In genomic region chr3:134362670-134363380, GRCh38 we compare ENCODE assay signal across 11 cellular contexts. TPM values are rescaled to one million over a fixed set of nuclear protein-coding genes. Genes with fewer than 3 reads are reported as not detected.
DNase-seq lines count a peak whose midpoint lies in the region; ATAC-seq and TF ChIP-seq lines count a peak whose summit lies in the region.
"Had no signal": no experiment of that assay in that cellular context is flagged by ENCODE, and none has a peak within 500 bp of the region (broad histone marks: within the 10 kb centered on the region; RNA-seq: fewer than 3 reads in every experiment).

No MANE protein-coding gene starts in this region.

- H3K27ac Mint-ChIP-seq in activated T-cell treated with anti-CD3 and anti-CD28 coated beads, Interleukin-2, amount 50 U/mL, for 72 hours = no peak overlapping the region
- no peak overlapping the region for H3K27ac Mint-ChIP-seq in central memory CD8-positive, alpha-beta T cell (ENCODE audit: low read depth)

- no CpG with 5 or more reads among the region's 6 CpGs for WGBS in mesendoderm (ENCODE audit: extremely low coverage, insufficient coverage, low lambda C conversion rate)

- H3K36me3 Mint-ChIP-seq in activated T-cell treated with anti-CD3 and anti-CD28 coated beads, Interleukin-2, amount 50 U/mL, for 72 hours (ENCODE audit: insufficient read depth in 2 of 2) = no peaks in the 10 kb centered on the region
- no peaks in the 10 kb centered on the region for H3K36me3 Mint-ChIP-seq in central memory CD8-positive, alpha-beta T cell (ENCODE audit: insufficient read depth)

- peak overlapping the region; percentile 92 for H2BK5ac ChIP-seq in mesendoderm (ENCODE audit: low read length)

- no peak overlapping the region for H3K4me2 ChIP-seq in mesendoderm (ENCODE audit: low read length)

- ATAC-seq in activated T-cell treated with anti-CD3 and anti-CD28 coated beads, Interleukin-2, amount 50 U/mL, for 72 hours (replicated peaks in 1 of 2) = no peak
- ATAC-seq in central memory CD8-positive, alpha-beta T cell (replicated peaks; ENCODE audit: extremely low read depth, poor library complexity, severe bottlenecking) = no peak
- ATAC-seq in thoracic aorta (ENCODE audit: insufficient number of reproducible peaks, low FRiP score, low read depth) = no peak
- no peak for ATAC-seq in HG02588 (IDR thresholded peaks at IDR 0.05; ENCODE audit: unreplicated experiment)

- peaks cover 23% of the 10 kb centered on the region for H3K79me2 ChIP-seq in mesendoderm (ENCODE audit: control insufficient read depth, insufficient read depth, low read length)

- H3K56ac ChIP-seq in mesendoderm (ENCODE audit: low read length) = peak overlapping the region; percentile 84

- peak overlapping the region; percentile 76 for H2BK120ac ChIP-seq in mesendoderm (ENCODE audit: low read depth, low read length)

- peak overlapping the region; percentile 61 to 75 for H3K4me3 Mint-ChIP-seq in activated T-cell treated with anti-CD3 and anti-CD28 coated beads, Interleukin-2, amount 50 U/mL, for 72 hours
- H3K4me3 Mint-ChIP-seq in central memory CD8-positive, alpha-beta T cell = peak overlapping the region; percentile 75

- no peaks in the 10 kb centered on the region for H3K9me3 Mint-ChIP-seq in activated T-cell treated with anti-CD3 and anti-CD28 coated beads, Interleukin-2, amount 50 U/mL, for 72 hours
- no peaks in the 10 kb centered on the region for H3K9me3 Mint-ChIP-seq in central memory CD8-positive, alpha-beta T cell

- TF ChIP-seq CTCF in thoracic aorta (IDR thresholded peaks at IDR 0.05) = no peak

- H4K8ac ChIP-seq in mesendoderm (ENCODE audit: low read depth, low read length) = no peak overlapping the region

- no peak overlapping the region for H2BK15ac ChIP-seq in mesendoderm (replicated peaks; ENCODE audit: low read depth)

- H3K4me1 Mint-ChIP-seq in activated T-cell treated with anti-CD3 and anti-CD28 coated beads, Interleukin-2, amount 50 U/mL, for 72 hours (ENCODE audit: low read depth) = peaks cover 19% of the 10 kb centered on the region
- peaks cover 28% of the 10 kb centered on the region for H3K4me1 Mint-ChIP-seq in central memory CD8-positive, alpha-beta T cell

- H3K36me3 ChIP-seq in mesendoderm (ENCODE audit: control insufficient read depth, insufficient read depth, low read length) (peaks cover 44% of the 10 kb centered on the region), thoracic aorta (peaks cover 75% of the 10 kb centered on the region), SJCRH30 (peaks cover 80% of the 10 kb centered on the region)

- H3K4me3 ChIP-seq in mesendoderm (ENCODE audit: low read length) (no peak overlapping the region), thoracic aorta (no peak overlapping the region), SJCRH30 (no peak overlapping the region)

- peak overlapping the region; percentile 57 for H3K9ac ChIP-seq in mesendoderm (ENCODE audit: low read length)

- peak overlapping the region; percentile 90 for H3K18ac ChIP-seq in mesendoderm (ENCODE audit: low read length)

- H4K5ac ChIP-seq in mesendoderm (ENCODE audit: low read length) = no peak overlapping the region

- peaks cover 20% of the 10 kb centered on the region for H3K27me3 Mint-ChIP-seq in activated T-cell treated with anti-CD3 and anti-CD28 coated beads, Interleukin-2, amount 50 U/mL, for 72 hours (ENCODE audit: low read depth)
- no peaks in the 10 kb centered on the region for H3K27me3 Mint-ChIP-seq in central memory CD8-positive, alpha-beta T cell

- no peak overlapping the region for H3K4ac ChIP-seq in mesendoderm (ENCODE audit: low read depth, low read length)

- H3K9me3 ChIP-seq in thoracic aorta = no peaks in the 10 kb centered on the region
- no peaks in the 10 kb centered on the region for H3K9me3 ChIP-seq in SJCRH30 (replicated peaks)

- H3K79me1 ChIP-seq in mesendoderm (ENCODE audit: low read length) = peaks cover 16% of the 10 kb centered on the region

- peak overlapping the region; percentile 12 for H3K23ac ChIP-seq in mesendoderm (ENCODE audit: low read length)

- peaks cover 19% of the 10 kb centered on the region for H3K4me1 ChIP-seq in mesendoderm (ENCODE audit: control insufficient read depth, low read depth, low read length)
- peaks cover 59 to 98% of the 10 kb centered on the region in 2 donors for H3K4me1 ChIP-seq in thoracic aorta (ENCODE audit: control insufficient read depth in 1 of 2, low read depth in 2 of 2)
- H3K4me1 ChIP-seq in SJCRH30 = peaks cover 68% of the 10 kb centered on the region

- H2AK5ac ChIP-seq in mesendoderm (ENCODE audit: low read length) = peak overlapping the region; percentile 20

- H3K27ac ChIP-seq in mesendoderm (ENCODE audit: low read depth, low read length) = peak overlapping the region; percentile 36
- H3K27ac ChIP-seq in thoracic aorta = peak overlapping the region; percentile 81 to 86
- H3K27ac ChIP-seq in SJCRH30 = no peak overlapping the region

- H3K27me3 ChIP-seq in mesendoderm (ENCODE audit: insufficient read depth, low read length, poor library complexity) (no peaks in the 10 kb centered on the region), thoracic aorta (replicated peaks; ENCODE audit: insufficient read depth) (no peaks in the 10 kb centered on the region), SJCRH30 (no peaks in the 10 kb centered on the region)

- no peak for DNase-seq in activated T-cell treated with anti-CD3 and anti-CD28 coated beads, Interleukin-2, amount 50 U/mL, for 72 hours
- no peak for DNase-seq in activated T-cell treated with anti-CD3 and anti-CD28 coated beads, Interleukin-2, amount 50 U/mL, for 48 hours
- no peak for DNase-seq in central memory CD8-positive, alpha-beta T cell (ENCODE audit: low spot score in 2 of 2)
- DNase-seq in mesendoderm (no peak), thoracic aorta (ENCODE audit: low spot score) (no peak), SJCRH30 (no peak), superior temporal gyrus (ENCODE audit: extremely low spot score) (no peak)
- DNase-seq: cortex of kidney, NCI-H2171 had no signal

RNA-seq across cellular contexts. Expression of gene AMOTL2, which starts 11.4 kb away (rescaled TPM):
- under 1 TPM in 1 of 2 donors, not detected in 1; 0.07 TPM for total RNA-seq in activated T-cell treated with anti-CD3 and anti-CD28 coated beads, Interleukin-2, amount 50 U/mL, for 72 hours
- 110 TPM for polyA plus RNA-seq in mesendoderm (2013, experiment 1 of 2)
- 105 TPM for polyA plus RNA-seq in mesendoderm (2013, experiment 2 of 2)
- total RNA-seq in thoracic aorta = 100 to 1,000 TPM in 1 of 2 donors, 10 to 100 TPM in 1; 62.4 to 161 TPM
- 18.8 and 19.0 TPM in 2 replicates for total RNA-seq in SJCRH30 (2014; rRNA removed; shearing (Covaris generic))
- total RNA-seq: activated CD8-positive, alpha-beta memory T cell treated with anti-CD3 and anti-CD28 coated beads for 36 hours had no signal

Comparison
In these comparisons a context has a peak if more than half of its experiments do, and no peak if none do; other contexts are left out.
1. RNA of gene AMOTL2, which starts 11.4 kb away (total RNA-seq): 62.4 to 161 TPM in thoracic aorta and 18.8 to 19.0 TPM in SJCRH30; 0.07 TPM in activated T-cell treated with anti-CD3 and anti-CD28 coated beads, Interleukin-2, amount 50 U/mL, for 72 hours; every median in the first group is over 10 times any median in the second.